18 cellular contexts compared by ENCODE assay signal in genomic region chr5:74415695-74416102, GRCh38.
DNase-seq lines count a peak whose midpoint lies in the region; ATAC-seq, FAIRE-seq and TF ChIP-seq lines count a peak whose summit lies in the region.
"Had no signal": no experiment of that assay in that cellular context is flagged by ENCODE, and none has a peak within 500 bp of the region (broad histone marks: within the 10 kb centered on the region; RNA-seq: fewer than 3 reads in every experiment).

No MANE protein-coding gene starts in this region.

- peak overlapping the region; percentile 16 for H3K4me3 Mint-ChIP-seq in glutamatergic neuron (ENCODE audit: unreplicated experiment)
- H3K4me3 Mint-ChIP-seq: activated T-cell treated with anti-CD3 and anti-CD28 coated beads, Interleukin-2, amount 50 U/mL, for 72 hours had no signal

- peak overlapping the region; percentile 88 for H3K27ac Mint-ChIP-seq in glutamatergic neuron (ENCODE audit: unreplicated experiment)
- H3K27ac Mint-ChIP-seq: activated T-cell treated with anti-CD3 and anti-CD28 coated beads, Interleukin-2, amount 50 U/mL, for 72 hours had no signal

- H3K4me1 Mint-ChIP-seq in glutamatergic neuron (ENCODE audit: low read depth, unreplicated experiment) = peaks cover 51% of the 10 kb centered on the region

- H3K27ac ChIP-seq in small intestine (ENCODE audit: low read depth in 1 of 2, low read length in 1 of 2) (peak overlapping the region in 1 of 2 donors; percentile 65), gastroesophageal sphincter (no peak overlapping the region), sigmoid colon (no peak overlapping the region)
- H3K27ac ChIP-seq: GM23248, SJCRH30, suprapubic skin had no signal

- intact Hi-C loops in Right ventricle myocardium superior (cut with DNase I) (no loop called here), sigmoid colon (cut with DNase I) (no loop called here)

- H3K4me1 ChIP-seq in small intestine (ENCODE audit: control insufficient read depth in 2 of 2, insufficient read depth in 1 of 2, low read depth in 1 of 2, low read length in 1 of 2) (peaks cover 0 to 2% of the 10 kb centered on the region in 2 donors), gastroesophageal sphincter (no peaks in the 10 kb centered on the region), sigmoid colon (no peaks in the 10 kb centered on the region)
- H3K4me1 ChIP-seq: suprapubic skin had no signal

- no peak overlapping the region for H3K4me3 ChIP-seq in small intestine (ENCODE audit: low read depth in 1 of 2, low read length in 2 of 2)
- no peak overlapping the region for H3K4me3 ChIP-seq in gastroesophageal sphincter
- H3K4me3 ChIP-seq in sigmoid colon = no peak overlapping the region
- H3K4me3 ChIP-seq: GM23248, SJCRH30, suprapubic skin had no signal

- DNase-seq in NCI-H1092 treated with DMSO at 0.1 percent for 48 hours (lab: John Stamatoyannopoulos, UW) = peak; percentile 26
- no peak for DNase-seq in NCI-H1092 (lab: John Stamatoyannopoulos, UW)
- DNase-seq in SHP77 (lab: John Stamatoyannopoulos, UW) = peak; percentile 22 to 58
- no peak for DNase-seq in glutamatergic neuron
- DNase-seq in small intestine = peak; percentile 51
- DNase-seq in Right ventricle myocardium superior = no peak
- DNase-seq in sigmoid colon = no peak
- DNase-seq: 8988T; activated T-cell treated with anti-CD3 and anti-CD28 coated beads, Interleukin-2, amount 50 U/mL, for 72 hours; GM23248; NCI-H226; retina had no signal

- TF ChIP-seq CTCF in glutamatergic neuron (IDR thresholded peaks at IDR 0.05; ENCODE audit: partially characterized antibody, unreplicated experiment) = no peak
- TF ChIP-seq CTCF in gastroesophageal sphincter (IDR thresholded peaks at IDR 0.05) = no peak
- TF ChIP-seq CTCF in sigmoid colon (IDR thresholded peaks at IDR 0.05) = no peak

- H3K27me3 Mint-ChIP-seq in glutamatergic neuron (ENCODE audit: unreplicated experiment) = peaks cover 3% of the 10 kb centered on the region

- H3K36me3 ChIP-seq in small intestine (ENCODE audit: control insufficient read depth in 2 of 2, insufficient read depth in 2 of 2, low read length in 2 of 2) (no peaks in the 10 kb centered on the region), gastroesophageal sphincter (no peaks in the 10 kb centered on the region), sigmoid colon (no peaks in the 10 kb centered on the region)
- H3K36me3 ChIP-seq: SJCRH30, suprapubic skin had no signal

- no peak for ATAC-seq in Right ventricle myocardium superior (ENCODE audit: poor library complexity)
- ATAC-seq in gastroesophageal sphincter = no peak
- ATAC-seq: activated CD4-positive, CD25-positive, alpha-beta regulatory T cell treated with anti-CD3 and anti-CD28 coated beads, Interleukin-2, amount 50 U/mL, for 24 hours; activated T-cell treated with anti-CD3 and anti-CD28 coated beads, Interleukin-2, amount 50 U/mL, for 72 hours had no signal

- H3K36me3 Mint-ChIP-seq in glutamatergic neuron (ENCODE audit: unreplicated experiment) = no peaks in the 10 kb centered on the region

- H3K9me3 Mint-ChIP-seq in glutamatergic neuron (ENCODE audit: unreplicated experiment) = no peaks in the 10 kb centered on the region
- H3K9me3 Mint-ChIP-seq: activated T-cell treated with anti-CD3 and anti-CD28 coated beads, Interleukin-2, amount 50 U/mL, for 72 hours had no signal

- TF ChIP-seq POLR2A in gastroesophageal sphincter (IDR thresholded peaks at IDR 0.05) (no peak), sigmoid colon (IDR thresholded peaks at IDR 0.05) (no peak)

- no peak for FAIRE-seq in small intestine (lab: Jason Lieb, UNC)
- FAIRE-seq: GM12891, GM19239 had no signal

- 4 to 12% (median 11%) methylated on average over 7 of the region's 7 CpGs for WGBS in small intestine, 3 donors
- 31 to 43% methylated on average over 4 to 7 of the region's 7 CpGs for WGBS in gastroesophageal sphincter (ENCODE audit: low coverage in 1 of 2), 2 donors
- 5 to 12% methylated on average over 7 of the region's 7 CpGs for WGBS in sigmoid colon, 2 donors

- H3K27me3 ChIP-seq in small intestine (ENCODE audit: control insufficient read depth in 2 of 2, insufficient read depth in 2 of 2, low read length in 2 of 2) (no peaks in the 10 kb centered on the region), gastroesophageal sphincter (no peaks in the 10 kb centered on the region), sigmoid colon (no peaks in the 10 kb centered on the region)
- H3K27me3 ChIP-seq: SJCRH30, suprapubic skin had no signal

- no peaks in the 10 kb centered on the region for H3K9me3 ChIP-seq in small intestine (ENCODE audit: control insufficient read depth, low read depth)
- H3K9me3 ChIP-seq in gastroesophageal sphincter = no peaks in the 10 kb centered on the region
- no peaks in the 10 kb centered on the region for H3K9me3 ChIP-seq in sigmoid colon
- H3K9me3 ChIP-seq: SJCRH30, suprapubic skin had no signal

- TF ChIP-seq EP300 in gastroesophageal sphincter (IDR thresholded peaks at IDR 0.05) = no peak
- no peak for TF ChIP-seq EP300 in sigmoid colon (IDR thresholded peaks at IDR 0.05)

Comparison
In these comparisons a context has a peak if more than half of its experiments do, and no peak if none do; other contexts are left out.
1. DNase-seq: peak in NCI-H1092 treated with DMSO at 0.1 percent for 48 hours (single experiment), SHP77 (2 of 2) and small intestine (single experiment); none in NCI-H1092 (single experiment), glutamatergic neuron (single experiment), Right ventricle myocardium superior (single experiment) and sigmoid colon (single experiment).